Comparison of ENCODE assay signal across 8 cellular contexts in genomic region chrX:135112096-135112729, GRCh38. TPM values are rescaled to one million over a fixed set of nuclear protein-coding genes. Genes with fewer than 3 reads are reported as not detected.
DNase-seq lines count a peak whose midpoint lies in the region; ATAC-seq and TF ChIP-seq lines count a peak whose summit lies in the region.

No MANE protein-coding gene starts in this region.

- H3K36me3 ChIP-seq in colonic mucosa = no peaks in the 10 kb centered on the region

- H3K36me3 Mint-ChIP-seq in natural killer cell = no peaks in the 10 kb centered on the region

- H3K9ac ChIP-seq in colonic mucosa (ENCODE audit: low read depth in 2 of 2, low read length in 2 of 2) = no peak overlapping the region

- H3K9me3 ChIP-seq in colonic mucosa = no peaks in the 10 kb centered on the region

- H3K4me1 ChIP-seq in colonic mucosa = no peaks in the 10 kb centered on the region

- H3K4me3 ChIP-seq in colonic mucosa = no peak overlapping the region

- no peaks in the 10 kb centered on the region for H3K27me3 ChIP-seq in colonic mucosa

- TF ChIP-seq CTCF in colonic mucosa (IDR thresholded peaks at IDR 0.05) = peak; percentile 73
- peak; percentile 47 for TF ChIP-seq CTCF in natural killer cell (IDR thresholded peaks at IDR 0.05)

- H3K4me1 Mint-ChIP-seq in natural killer cell = no peaks in the 10 kb centered on the region

- DNase-seq in stimulated activated CD4-positive, alpha-beta T cell treated with anti-CD3 and anti-CD28 coated beads, Interleukin-15, amount 100 ng/mL, for 24 hours = peak; percentile 47
- no peak for DNase-seq in stimulated activated CD4-positive, alpha-beta T cell treated with anti-CD3 and anti-CD28 coated beads, Interleukin-1b, Interleukin-23, amount 100 ng/mL, for 48 hours
- DNase-seq in SW480 (ENCODE audit: low spot score) (peak; percentile 26), colonic mucosa (peak; percentile 33), natural killer cell (no peak), 8988T (no peak), dedifferentiated amniotic fluid mesenchymal stem cell (ENCODE audit: extremely low spot score) (no peak)

- H3K9me3 Mint-ChIP-seq in natural killer cell = no peaks in the 10 kb centered on the region

- peaks cover 8 to 36% of the 10 kb centered on the region in 2 donors for H3K27me3 Mint-ChIP-seq in natural killer cell (ENCODE audit: low read depth in 2 of 2)

- no peak overlapping the region for H3K27ac ChIP-seq in colonic mucosa

- intact Hi-C loops in colonic mucosa (cut with DNase I) (no loop called here), natural killer cell (cut with micrococcal nuclease) (no loop called here)

- H3K27ac Mint-ChIP-seq in natural killer cell = no peak overlapping the region

- no peak overlapping the region for H3K4me3 Mint-ChIP-seq in natural killer cell

- peak; percentile 55 for ATAC-seq in HG02885 (IDR thresholded peaks at IDR 0.05; ENCODE audit: poor library complexity, unreplicated experiment)
- peak; percentile 54 to 84 (median 79) for ATAC-seq in natural killer cell

RNA-seq across cellular contexts. Expression of gene ETDB, which starts 8.1 kb away (rescaled TPM):
- not detected for total RNA-seq in colonic mucosa
- total RNA-seq in natural killer cell = not detected

RNA-seq across cellular contexts. Expression of gene SMIM10L2B, which starts 13.7 kb away (rescaled TPM):
- total RNA-seq in colonic mucosa = 1 to 10 TPM in 1 of 2 donors, under 1 TPM in 1; 0.35 to 1.0 TPM
- under 1 TPM; 0.18 to 0.30 (median 0.21) TPM for total RNA-seq in natural killer cell

RNA-seq across cellular contexts. Expression of gene CT55, which starts 59.0 kb away (rescaled TPM):
- not detected for total RNA-seq in colonic mucosa
- total RNA-seq in natural killer cell = not detected

Comparison
In these comparisons a context has a peak if more than half of its experiments do, and no peak if none do; other contexts are left out.
1. DNase-seq: peak in stimulated activated CD4-positive, alpha-beta T cell treated with anti-CD3 and anti-CD28 coated beads, Interleukin-15, amount 100 ng/mL, for 24 hours (single experiment), SW480 (single experiment) and colonic mucosa (single experiment); none in stimulated activated CD4-positive, alpha-beta T cell treated with anti-CD3 and anti-CD28 coated beads, Interleukin-1b, Interleukin-23, amount 100 ng/mL, for 48 hours (single experiment), natural killer cell (single experiment), 8988T (single experiment) and dedifferentiated amniotic fluid mesenchymal stem cell (single experiment).